ENCODE assay signal across 10 cellular contexts in genomic region chr5:16784843-16785791, GRCh38.
DNase-seq lines count a peak whose midpoint lies in the region; ATAC-seq and TF ChIP-seq lines count a peak whose summit lies in the region.
"Had no signal": no experiment of that assay in that cellular context is flagged by ENCODE, and none has a peak within 500 bp of the region (broad histone marks: within the 10 kb centered on the region; RNA-seq: fewer than 3 reads in every experiment).

No MANE protein-coding gene starts in this region.

- ATAC-seq in GM19372 (IDR thresholded peaks at IDR 0.05; ENCODE audit: low read depth, unreplicated experiment): peak; percentile 64
- ATAC-seq in HG02938 (IDR thresholded peaks at IDR 0.05; ENCODE audit: unreplicated experiment): peak; percentile 93

- H3K4me3 Mint-ChIP-seq in activated CD4-positive, alpha-beta memory T cell treated with anti-CD3 and anti-CD28 coated beads for 36 hours: peak overlapping the region; percentile 42
- H3K4me3 Mint-ChIP-seq: dendritic cell treated with granulocyte-macrophage colony-stimulating factor and Interleukin-4, amounts not matched to agents 40 ng/mL and 50 ng/mL, for 4 days had no signal

- no peaks in the 10 kb centered on the region for H3K9me3 ChIP-seq in A673 (ENCODE audit: low read depth, low read length, poor library complexity, severe bottlenecking)
- no peaks in the 10 kb centered on the region for H3K9me3 ChIP-seq in right atrium auricular region
- no peaks in the 10 kb centered on the region for H3K9me3 ChIP-seq in esophagus muscularis mucosa

- 89% methylated on average over 25 of the region's 26 CpGs for WGBS in esophagus muscularis mucosa

- H3K27me3 Mint-ChIP-seq in activated CD4-positive, alpha-beta memory T cell treated with anti-CD3 and anti-CD28 coated beads for 36 hours: peaks cover 31% of the 10 kb centered on the region
- H3K27me3 Mint-ChIP-seq: dendritic cell treated with granulocyte-macrophage colony-stimulating factor and Interleukin-4, amounts not matched to agents 40 ng/mL and 50 ng/mL, for 4 days had no signal

- intact Hi-C loops in activated CD4-positive, alpha-beta memory T cell treated with anti-CD3 and anti-CD28 coated beads for 36 hours (cut with micrococcal nuclease): loop anchor here (1.0 to 10.0 kb wide), 6 partner anchors 90 to 396 kb away; partner anchors contain the start of gene RETREG1
- intact Hi-C loops in A673 (cut with micrococcal nuclease; ENCODE audit: unreplicated experiment) (loop anchor here (10.0 kb wide), 1 partner anchor 300 kb away; no protein-coding TSS in a partner anchor), esophagus muscularis mucosa (cut with DNase I) (no loop called here)

- DNase-seq in activated CD4-positive, alpha-beta memory T cell treated with anti-CD3 and anti-CD28 coated beads for 36 hours: peak; percentile 80
- DNase-seq in stimulated activated CD4-positive, alpha-beta T cell treated with anti-CD3 and anti-CD28 coated beads, Interleukin-1b, Interleukin-23, amount 100 ng/mL, for 24 hours (ENCODE audit: low read depth in 4 of 4, low spot score in 1 of 4): peak in 3 of 4 experiments; percentile 1 to 38 (median 26)
- DNase-seq in A673 (ENCODE audit: low spot score) (no peak), HK-2 (ENCODE audit: unreplicated experiment) (no peak), right atrium auricular region (ENCODE audit: low spot score) (no peak), esophagus muscularis mucosa (ENCODE audit: extremely low spot score) (no peak)

- CTCF ChIA-PET in activated CD4-positive, alpha-beta memory T cell treated with anti-CD3 and anti-CD28 coated beads for 36 hours (lab: Charles Lee): interaction anchor here (0.7 kb wide), 1 partner anchor 78 kb away, joined by 3 read pairs; no protein-coding TSS in a partner anchor
- CTCF ChIA-PET in A673 (lab: Charles Lee): no interaction called here

- H3K27ac ChIP-seq in A673 (ENCODE audit: low read depth, low read length, poor library complexity, severe bottlenecking) (no peak overlapping the region), right atrium auricular region (no peak overlapping the region), esophagus muscularis mucosa (replicated peaks in 1 of 4) (no peak overlapping the region)
- H3K27ac ChIP-seq: KMS-11 had no signal

- H3K36me3 ChIP-seq in A673 (ENCODE audit: insufficient read depth, low read length, poor library complexity, severe bottlenecking) (peaks cover 63% of the 10 kb centered on the region), right atrium auricular region (no peaks in the 10 kb centered on the region), esophagus muscularis mucosa (peaks cover 0 to 3% (median 0%) of the 10 kb centered on the region in 4 donors)

- H3K27me3 ChIP-seq in A673 (replicated peaks; ENCODE audit: insufficient read depth, low read depth, low read length, poor library complexity) (no peaks in the 10 kb centered on the region), right atrium auricular region (no peaks in the 10 kb centered on the region), esophagus muscularis mucosa (no peaks in the 10 kb centered on the region)

- peak overlapping the region; percentile 50 for H3K27ac Mint-ChIP-seq in activated CD4-positive, alpha-beta memory T cell treated with anti-CD3 and anti-CD28 coated beads for 36 hours
- H3K27ac Mint-ChIP-seq: dendritic cell treated with granulocyte-macrophage colony-stimulating factor and Interleukin-4, amounts not matched to agents 40 ng/mL and 50 ng/mL, for 4 days had no signal

- no peak for TF ChIP-seq EP300 in esophagus muscularis mucosa (IDR thresholded peaks at IDR 0.05)

- TF ChIP-seq CTCF in A673 (conservative IDR thresholded peaks at IDR 0.05; ENCODE audit: low read depth, low read length) (no peak), right atrium auricular region (IDR thresholded peaks at IDR 0.05) (no peak), esophagus muscularis mucosa (IDR thresholded peaks at IDR 0.05) (no peak)

- no peak for TF ChIP-seq POLR2A in esophagus muscularis mucosa (IDR thresholded peaks at IDR 0.05; ENCODE audit: low read depth)

- no peaks in the 10 kb centered on the region for H3K36me3 Mint-ChIP-seq in activated CD4-positive, alpha-beta memory T cell treated with anti-CD3 and anti-CD28 coated beads for 36 hours

- H3K4me1 ChIP-seq in A673 (ENCODE audit: insufficient read depth, low read length, poor library complexity, severe bottlenecking) (peaks cover 40% of the 10 kb centered on the region), right atrium auricular region (no peaks in the 10 kb centered on the region), esophagus muscularis mucosa (no peaks in the 10 kb centered on the region)

- H3K9me3 Mint-ChIP-seq in activated CD4-positive, alpha-beta memory T cell treated with anti-CD3 and anti-CD28 coated beads for 36 hours: no peaks in the 10 kb centered on the region
- H3K9me3 Mint-ChIP-seq: dendritic cell treated with granulocyte-macrophage colony-stimulating factor and Interleukin-4, amounts not matched to agents 40 ng/mL and 50 ng/mL, for 4 days had no signal

- peaks cover 20% of the 10 kb centered on the region for H3K4me1 Mint-ChIP-seq in activated CD4-positive, alpha-beta memory T cell treated with anti-CD3 and anti-CD28 coated beads for 36 hours (ENCODE audit: low read depth)

- POLR2A ChIA-PET in activated CD4-positive, alpha-beta memory T cell treated with anti-CD3 and anti-CD28 coated beads for 36 hours (lab: Charles Lee): no interaction called here
- POLR2A ChIA-PET in A673 (lab: Charles Lee; ENCODE audit: low non-redundant PET): no interaction called here

- no peak overlapping the region for H3K4me3 ChIP-seq in A673 (ENCODE audit: low read depth, low read length, poor library complexity, severe bottlenecking)
- no peak overlapping the region for H3K4me3 ChIP-seq in right atrium auricular region
- H3K4me3 ChIP-seq in esophagus muscularis mucosa: no peak overlapping the region

- BruUV-seq in A673 (replicated peaks; lab: Mats Ljungman, UMichigan): no TSS peak

Comparison
In these comparisons a context has a peak if more than half of its experiments do, and no peak if none do; other contexts are left out.
1. DNase-seq: peak in activated CD4-positive, alpha-beta memory T cell treated with anti-CD3 and anti-CD28 coated beads for 36 hours (single experiment) and stimulated activated CD4-positive, alpha-beta T cell treated with anti-CD3 and anti-CD28 coated beads, Interleukin-1b, Interleukin-23, amount 100 ng/mL, for 24 hours (3 of 4); none in A673 (single experiment), HK-2 (single experiment), right atrium auricular region (single experiment) and esophagus muscularis mucosa (single experiment).